ENCODE assay signal across 40 cellular contexts in the genomic region with DNA sequence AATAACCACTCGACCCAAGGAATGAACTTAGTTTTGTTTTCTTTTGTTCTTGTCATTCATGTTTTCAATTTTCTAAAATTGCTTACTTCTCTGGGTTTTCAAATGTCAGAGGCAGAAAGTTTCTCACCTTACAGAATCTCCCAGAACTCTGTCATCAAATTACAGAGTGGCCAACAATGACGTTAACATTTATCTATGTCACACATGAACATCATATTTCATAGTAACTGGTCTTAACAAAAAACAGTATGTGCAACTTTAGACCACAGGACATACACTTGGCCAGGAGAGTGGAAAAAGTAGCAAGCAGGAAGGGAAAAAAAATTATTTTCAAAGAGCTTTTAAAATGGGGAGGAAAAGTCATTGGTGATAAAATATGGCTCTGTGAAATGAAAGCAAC.
"Had no signal": no experiment of that assay in that cellular context is flagged by ENCODE, and none has a peak within 500 bp of the region (broad histone marks: within the 10 kb centered on the region; RNA-seq: fewer than 3 reads in every experiment).

No MANE protein-coding gene starts in this region.

- H3K27ac Mint-ChIP-seq: activated naive CD4-positive, alpha-beta T cell treated with anti-CD3 and anti-CD28 coated beads for 36 hours; activated naive CD4-positive, alpha-beta T cell treated with anti-CD3 and anti-CD28 coated beads, Interleukin-2, amount 10 ng/mL, durations not matched to agents 7 days and 5 days; activated naive CD4-positive, alpha-beta T cell treated with anti-CD3 and anti-CD28 coated beads, Interleukin-2, amount 50 U/mL, for 24 hours; activated naive CD4-positive, alpha-beta T cell treated with anti-CD3 and anti-CD28 coated beads, Interleukin-2, amount 50 U/mL, for 72 hours; activated naive CD8-positive, alpha-beta T cell; activated naive CD8-positive, alpha-beta T cell treated with anti-CD3 and anti-CD28 coated beads for 36 hours; activated naive CD8-positive, alpha-beta T cell treated with anti-CD3 and anti-CD28 coated beads, Interleukin-2, amount 10 ng/mL, durations not matched to agents 7 days and 5 days; activated naive CD8-positive, alpha-beta T cell treated with anti-CD3 and anti-CD28 coated beads, Interleukin-2, amount 50 U/mL, for 24 hours; activated T-cell treated with anti-CD3 and anti-CD28 coated beads, Interleukin-2, amount 50 U/mL, for 24 hours; activated T-cell treated with anti-CD3 and anti-CD28 coated beads, Interleukin-2, amount 50 U/mL, for 72 hours; activated T-helper 1 cell treated with anti-CD3 and anti-CD28 coated beads, Interleukin-12 subunit alpha, Interleukin-12 subunit beta, Interleukin-2, Interleukin-4 antibody, amounts not matched to agents 30 ng/mL and 10 ng/mL and 1 ng/mL, durations not matched to agents 14 hours and 24 hours and 36 hours; activated T-helper 17 cell treated with anti-CD3 and anti-CD28 coated beads, Interleukin-2, amount 50 U/mL, for 72 hours; activated T-helper 2 cell treated with anti-CD3 and anti-CD28 coated beads, Interferon-gamma antibody, Interleukin-2, Interleukin-4, amounts not matched to agents 10 μg/mL and 5 μg/mL and 100 μg/mL, durations not matched to agents 14 hours and 24 hours and 36 hours; brain had no signal

- H3K9me3 Mint-ChIP-seq: activated naive CD4-positive, alpha-beta T cell treated with anti-CD3 and anti-CD28 coated beads for 36 hours; activated naive CD4-positive, alpha-beta T cell treated with anti-CD3 and anti-CD28 coated beads, Interleukin-2, amount 10 ng/mL, durations not matched to agents 7 days and 5 days; activated T-cell treated with anti-CD3 and anti-CD28 coated beads, Interleukin-2, amount 50 U/mL, for 24 hours; activated T-cell treated with anti-CD3 and anti-CD28 coated beads, Interleukin-2, amount 50 U/mL, for 72 hours; activated T-helper 2 cell treated with anti-CD3 and anti-CD28 coated beads, Interferon-gamma antibody, Interleukin-2, Interleukin-4, amounts not matched to agents 10 μg/mL and 5 μg/mL and 100 μg/mL, durations not matched to agents 14 hours and 24 hours and 36 hours had no signal

- H3K27me3 ChIP-seq: adrenal gland, ascending aorta, body of pancreas, brain microvascular endothelial cell, breast epithelium, cardiac muscle cell had no signal

- H3K27ac ChIP-seq: adrenal gland, ascending aorta, body of pancreas, brain microvascular endothelial cell, breast epithelium, cardiac muscle cell had no signal

- DNase-seq: activated effector memory CD4-positive, alpha-beta T cell treated with anti-CD3 and anti-CD28 coated beads, Interleukin-2, amount 50 U/mL, for 16 hours; activated effector memory CD4-positive, alpha-beta T cell treated with Interleukin-2 at 50 U/mL for 16 hours; activated gamma-delta T cell; activated gamma-delta T cell treated with Interleukin-2 at 50 U/mL for 16 hours; activated naive CD4-positive, alpha-beta T cell; activated naive CD4-positive, alpha-beta T cell treated with anti-CD3 and anti-CD28 coated beads for 36 hours; activated naive CD4-positive, alpha-beta T cell treated with anti-CD3 and anti-CD28 coated beads, Interleukin-2, amount 10 ng/mL, durations not matched to agents 7 days and 5 days; activated naive CD4-positive, alpha-beta T cell treated with anti-CD3 and anti-CD28 coated beads, Interleukin-2, amount 50 U/mL, for 16 hours; activated naive CD4-positive, alpha-beta T cell treated with Interleukin-2 at 50 U/mL for 16 hours; activated naive CD8-positive, alpha-beta T cell treated with anti-CD3 and anti-CD28 coated beads for 36 hours; activated naive CD8-positive, alpha-beta T cell treated with anti-CD3 and anti-CD28 coated beads, Interleukin-2, amount 10 ng/mL, durations not matched to agents 7 days and 5 days; activated naive CD8-positive, alpha-beta T cell treated with anti-CD3 and anti-CD28 coated beads, Interleukin-2, amount 50 U/mL, for 24 hours; activated T-cell treated with anti-CD3 and anti-CD28 coated beads, Interleukin-2, amount 50 U/mL, for 1 hour; activated T-cell treated with anti-CD3 and anti-CD28 coated beads, Interleukin-2, amount 50 U/mL, for 24 hours; activated T-cell treated with anti-CD3 and anti-CD28 coated beads, Interleukin-2, amount 50 U/mL, for 4 hours; activated T-cell treated with anti-CD3 and anti-CD28 coated beads, Interleukin-2, amount 50 U/mL, for 48 hours; activated T-cell treated with anti-CD3 and anti-CD28 coated beads, Interleukin-2, amount 50 U/mL, for 72 hours; adrenal gland; amniotic stem cell; amygdala; anterior cingulate cortex; aorta; body of pancreas; brain microvascular endothelial cell; caudate nucleus; central memory CD4-positive, alpha-beta T cell; cerebellar nuclear complex had no signal

- H3K27me3 Mint-ChIP-seq: activated naive CD4-positive, alpha-beta T cell treated with anti-CD3 and anti-CD28 coated beads, Interleukin-2, amount 10 ng/mL, durations not matched to agents 7 days and 5 days; activated naive CD8-positive, alpha-beta T cell treated with anti-CD3 and anti-CD28 coated beads for 36 hours; activated naive CD8-positive, alpha-beta T cell treated with anti-CD3 and anti-CD28 coated beads, Interleukin-2, amount 10 ng/mL, durations not matched to agents 7 days and 5 days had no signal

- H3K4me1 Mint-ChIP-seq: activated naive CD4-positive, alpha-beta T cell treated with anti-CD3 and anti-CD28 coated beads, Interleukin-2, amount 10 ng/mL, durations not matched to agents 7 days and 5 days; activated naive CD4-positive, alpha-beta T cell treated with anti-CD3 and anti-CD28 coated beads, Interleukin-2, amount 50 U/mL, for 24 hours; activated naive CD8-positive, alpha-beta T cell treated with anti-CD3 and anti-CD28 coated beads for 36 hours; activated naive CD8-positive, alpha-beta T cell treated with anti-CD3 and anti-CD28 coated beads, Interleukin-2, amount 10 ng/mL, durations not matched to agents 7 days and 5 days; activated naive CD8-positive, alpha-beta T cell treated with anti-CD3 and anti-CD28 coated beads, Interleukin-2, amount 50 U/mL, for 24 hours; activated T-helper 17 cell treated with anti-CD3 and anti-CD28 coated beads, Interleukin-2, amount 50 U/mL, for 72 hours; brain; central memory CD8-positive, alpha-beta T cell had no signal

- H3K4me1 ChIP-seq: adrenal gland, ascending aorta, body of pancreas, breast epithelium had no signal

- FAIRE-seq: astrocyte, bronchial epithelial cell had no signal

- H3K4me3 ChIP-seq: adrenal gland, ascending aorta, body of pancreas, breast epithelium, cardiac muscle cell had no signal

- H3K4me3 Mint-ChIP-seq: activated naive CD4-positive, alpha-beta T cell treated with anti-CD3 and anti-CD28 coated beads for 36 hours; activated naive CD4-positive, alpha-beta T cell treated with anti-CD3 and anti-CD28 coated beads, Interleukin-2, amount 10 ng/mL, durations not matched to agents 7 days and 5 days; activated naive CD4-positive, alpha-beta T cell treated with anti-CD3 and anti-CD28 coated beads, Interleukin-2, amount 50 U/mL, for 24 hours; activated naive CD8-positive, alpha-beta T cell; activated naive CD8-positive, alpha-beta T cell treated with anti-CD3 and anti-CD28 coated beads for 36 hours; activated naive CD8-positive, alpha-beta T cell treated with anti-CD3 and anti-CD28 coated beads, Interleukin-2, amount 10 ng/mL, durations not matched to agents 7 days and 5 days; activated naive CD8-positive, alpha-beta T cell treated with anti-CD3 and anti-CD28 coated beads, Interleukin-2, amount 50 U/mL, for 24 hours; activated T-cell treated with anti-CD3 and anti-CD28 coated beads, Interleukin-2, amount 50 U/mL, for 24 hours; activated T-cell treated with anti-CD3 and anti-CD28 coated beads, Interleukin-2, amount 50 U/mL, for 4 hours; activated T-cell treated with anti-CD3 and anti-CD28 coated beads, Interleukin-2, amount 50 U/mL, for 72 hours; activated T-helper 1 cell treated with anti-CD3 and anti-CD28 coated beads, Interleukin-12 subunit alpha, Interleukin-12 subunit beta, Interleukin-2, Interleukin-4 antibody, amounts not matched to agents 30 ng/mL and 10 ng/mL and 1 ng/mL, durations not matched to agents 14 hours and 24 hours and 36 hours; activated T-helper 17 cell treated with anti-CD3 and anti-CD28 coated beads, Interleukin-2, amount 50 U/mL, for 72 hours; brain; central memory CD8-positive, alpha-beta T cell had no signal

- H3K36me3 ChIP-seq: adrenal gland, ascending aorta, brain microvascular endothelial cell, breast epithelium, cardiac muscle cell had no signal

- H3K9me3 ChIP-seq: adrenal gland, ascending aorta, body of pancreas, breast epithelium had no signal

- ATAC-seq: activated naive CD4-positive, alpha-beta T cell treated with anti-CD3 and anti-CD28 coated beads, Interleukin-2, amount 50 U/mL, for 72 hours; activated naive CD8-positive, alpha-beta T cell treated with anti-CD3 and anti-CD28 coated beads, Interleukin-2, amount 50 U/mL, for 24 hours; activated T-cell treated with anti-CD3 and anti-CD28 coated beads, Interleukin-2, amount 50 U/mL, for 4 hours; activated T-cell treated with anti-CD3 and anti-CD28 coated beads, Interleukin-2, amount 50 U/mL, for 72 hours; activated T-helper 17 cell treated with anti-CD3 and anti-CD28 coated beads, Interleukin-2, amount 50 U/mL, for 72 hours; body of pancreas had no signal

- H3K36me3 Mint-ChIP-seq: activated naive CD4-positive, alpha-beta T cell treated with anti-CD3 and anti-CD28 coated beads, Interleukin-2, amount 10 ng/mL, durations not matched to agents 7 days and 5 days; activated naive CD4-positive, alpha-beta T cell treated with anti-CD3 and anti-CD28 coated beads, Interleukin-2, amount 50 U/mL, for 24 hours; activated naive CD4-positive, alpha-beta T cell treated with anti-CD3 and anti-CD28 coated beads, Interleukin-2, amount 50 U/mL, for 72 hours; activated naive CD8-positive, alpha-beta T cell; activated naive CD8-positive, alpha-beta T cell treated with anti-CD3 and anti-CD28 coated beads for 36 hours; activated naive CD8-positive, alpha-beta T cell treated with anti-CD3 and anti-CD28 coated beads, Interleukin-2, amount 10 ng/mL, durations not matched to agents 7 days and 5 days; brain had no signal
